In genomic region chr1:203797948-203798347, GRCh38 we compare ENCODE assay signal across 2 cellular contexts.
A peak's percentile ranks its signal among the peaks of the same experiment; 100 is the strongest.
TF ChIP-seq lines count a peak whose summit lies in the region.

No MANE protein-coding gene starts in this region.

TF ChIP-seq in HCT116, 20 proteins besides CTCF, POLR2A, EP300 and RAD21:
- no peak for TF ChIP-seq ZNF274 (IDR thresholded peaks at IDR 0.05; ENCODE audit: low read depth, low read length)
- TF ChIP-seq CBX3 (IDR thresholded peaks at IDR 0.05; ENCODE audit: low read depth) = no peak
- TF ChIP-seq EZH2 (IDR thresholded peaks at IDR 0.05) = no peak
- TF ChIP-seq SIN3A (IDR thresholded peaks at IDR 0.05; ENCODE audit: low read depth) = no peak
- TF ChIP-seq CEBPB (IDR thresholded peaks at IDR 0.05; ENCODE audit: low read depth) = no peak
- no peak for TF ChIP-seq SP1 (IDR thresholded peaks at IDR 0.05; ENCODE audit: low read depth)

TF ChIP-seq in GM12878, 131 proteins besides CTCF, POLR2A, EP300 and RAD21:
- TF ChIP-seq POLR2AphosphoS5 (IDR thresholded peaks at IDR 0.05; ENCODE audit: low read length) (peak; percentile 21; the same call in 1 of the 2 replicates), FOXM1 (IDR thresholded peaks at IDR 0.05; ENCODE audit: low read depth, low read length) (no peak)
TF ChIP-seq in GM12878: peak in this region for 1.
